2 cellular contexts compared by ENCODE assay signal in the genomic region with DNA sequence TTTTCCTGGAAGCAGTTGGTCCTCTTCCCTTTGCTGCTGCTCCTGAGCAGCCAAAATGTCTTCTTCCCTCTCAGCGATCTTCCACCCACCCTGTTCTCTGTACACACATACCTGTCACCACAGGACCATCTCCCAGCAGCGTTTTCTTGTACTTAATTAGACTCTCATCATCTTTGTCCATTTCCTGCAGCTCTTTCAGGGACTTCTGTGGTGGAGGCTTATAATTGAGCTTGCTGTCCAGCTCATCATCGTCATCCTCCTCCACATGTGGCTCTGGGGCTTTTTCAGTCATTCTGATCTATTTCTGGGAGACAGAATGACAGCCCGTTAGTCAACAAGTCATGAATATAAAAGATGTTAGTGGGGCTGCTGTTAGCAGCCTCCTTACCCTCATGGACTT.
TF ChIP-seq lines count a peak whose summit lies in the region.

No MANE protein-coding gene starts in this region.

TF ChIP-seq in SK-N-SH, 30 proteins besides CTCF, POLR2A, EP300 and RAD21 (continued from another document):
- TF ChIP-seq, protein P1, sequence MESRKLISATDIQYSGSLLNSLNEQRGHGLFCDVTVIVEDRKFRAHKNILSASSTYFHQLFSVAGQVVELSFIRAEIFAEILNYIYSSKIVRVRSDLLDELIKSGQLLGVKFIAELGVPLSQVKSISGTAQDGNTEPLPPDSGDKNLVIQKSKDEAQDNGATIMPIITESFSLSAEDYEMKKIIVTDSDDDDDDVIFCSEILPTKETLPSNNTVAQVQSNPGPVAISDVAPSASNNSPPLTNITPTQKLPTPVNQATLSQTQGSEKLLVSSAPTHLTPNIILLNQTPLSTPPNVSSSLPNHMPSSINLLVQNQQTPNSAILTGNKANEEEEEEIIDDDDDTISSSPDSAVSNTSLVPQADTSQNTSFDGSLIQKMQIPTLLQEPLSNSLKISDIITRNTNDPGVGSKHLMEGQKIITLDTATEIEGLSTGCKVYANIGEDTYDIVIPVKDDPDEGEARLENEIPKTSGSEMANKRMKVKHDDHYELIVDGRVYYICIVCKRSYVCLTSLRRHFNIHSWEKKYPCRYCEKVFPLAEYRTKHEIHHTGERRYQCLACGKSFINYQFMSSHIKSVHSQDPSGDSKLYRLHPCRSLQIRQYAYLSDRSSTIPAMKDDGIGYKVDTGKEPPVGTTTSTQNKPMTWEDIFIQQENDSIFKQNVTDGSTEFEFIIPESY (IDR thresholded peaks at IDR 0.05; ENCODE audit: borderline replicate concordance, low read depth) = no peak
- TF ChIP-seq ELF1 (IDR thresholded peaks at IDR 0.05) (no peak), CHD2 (IDR thresholded peaks at IDR 0.05; ENCODE audit: low read length, partially characterized antibody) (no peak), JUND (IDR thresholded peaks at IDR 0.05) (no peak), MEF2A (IDR thresholded peaks at IDR 0.05; ENCODE audit: borderline replicate concordance, low read depth) (no peak), SMC3 (IDR thresholded peaks at IDR 0.05; ENCODE audit: low read depth, low read length) (no peak), NRF1 (IDR thresholded peaks at IDR 0.05; ENCODE audit: low read depth, low read length) (no peak), NFIC (IDR thresholded peaks at IDR 0.05; ENCODE audit: borderline replicate concordance) (no peak)
- TF ChIP-seq, protein P2, sequence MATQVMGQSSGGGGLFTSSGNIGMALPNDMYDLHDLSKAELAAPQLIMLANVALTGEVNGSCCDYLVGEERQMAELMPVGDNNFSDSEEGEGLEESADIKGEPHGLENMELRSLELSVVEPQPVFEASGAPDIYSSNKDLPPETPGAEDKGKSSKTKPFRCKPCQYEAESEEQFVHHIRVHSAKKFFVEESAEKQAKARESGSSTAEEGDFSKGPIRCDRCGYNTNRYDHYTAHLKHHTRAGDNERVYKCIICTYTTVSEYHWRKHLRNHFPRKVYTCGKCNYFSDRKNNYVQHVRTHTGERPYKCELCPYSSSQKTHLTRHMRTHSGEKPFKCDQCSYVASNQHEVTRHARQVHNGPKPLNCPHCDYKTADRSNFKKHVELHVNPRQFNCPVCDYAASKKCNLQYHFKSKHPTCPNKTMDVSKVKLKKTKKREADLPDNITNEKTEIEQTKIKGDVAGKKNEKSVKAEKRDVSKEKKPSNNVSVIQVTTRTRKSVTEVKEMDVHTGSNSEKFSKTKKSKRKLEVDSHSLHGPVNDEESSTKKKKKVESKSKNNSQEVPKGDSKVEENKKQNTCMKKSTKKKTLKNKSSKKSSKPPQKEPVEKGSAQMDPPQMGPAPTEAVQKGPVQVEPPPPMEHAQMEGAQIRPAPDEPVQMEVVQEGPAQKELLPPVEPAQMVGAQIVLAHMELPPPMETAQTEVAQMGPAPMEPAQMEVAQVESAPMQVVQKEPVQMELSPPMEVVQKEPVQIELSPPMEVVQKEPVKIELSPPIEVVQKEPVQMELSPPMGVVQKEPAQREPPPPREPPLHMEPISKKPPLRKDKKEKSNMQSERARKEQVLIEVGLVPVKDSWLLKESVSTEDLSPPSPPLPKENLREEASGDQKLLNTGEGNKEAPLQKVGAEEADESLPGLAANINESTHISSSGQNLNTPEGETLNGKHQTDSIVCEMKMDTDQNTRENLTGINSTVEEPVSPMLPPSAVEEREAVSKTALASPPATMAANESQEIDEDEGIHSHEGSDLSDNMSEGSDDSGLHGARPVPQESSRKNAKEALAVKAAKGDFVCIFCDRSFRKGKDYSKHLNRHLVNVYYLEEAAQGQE (IDR thresholded peaks at IDR 0.05; ENCODE audit: low read depth, low read length) = no peak

TF ChIP-seq in SK-N-SH treated with all-trans-retinoic acid at 6 μM for 48 hours, 23 proteins besides CTCF, POLR2A, EP300 and RAD21 (continued from another document):
- TF ChIP-seq, protein P3, sequence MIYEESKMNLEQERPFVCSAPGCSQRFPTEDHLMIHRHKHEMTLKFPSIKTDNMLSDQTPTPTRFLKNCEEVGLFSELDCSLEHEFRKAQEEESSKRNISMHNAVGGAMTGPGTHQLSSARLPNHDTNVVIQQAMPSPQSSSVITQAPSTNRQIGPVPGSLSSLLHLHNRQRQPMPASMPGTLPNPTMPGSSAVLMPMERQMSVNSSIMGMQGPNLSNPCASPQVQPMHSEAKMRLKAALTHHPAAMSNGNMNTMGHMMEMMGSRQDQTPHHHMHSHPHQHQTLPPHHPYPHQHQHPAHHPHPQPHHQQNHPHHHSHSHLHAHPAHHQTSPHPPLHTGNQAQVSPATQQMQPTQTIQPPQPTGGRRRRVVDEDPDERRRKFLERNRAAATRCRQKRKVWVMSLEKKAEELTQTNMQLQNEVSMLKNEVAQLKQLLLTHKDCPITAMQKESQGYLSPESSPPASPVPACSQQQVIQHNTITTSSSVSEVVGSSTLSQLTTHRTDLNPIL (CRISPR knock-in tag; IDR thresholded peaks at IDR 0.05; ENCODE audit: low read depth) = no peak
- TF ChIP-seq ZFP3 (CRISPR knock-in tag; IDR thresholded peaks at IDR 0.05) (no peak), CSDC2 (CRISPR knock-in tag; IDR thresholded peaks at IDR 0.05) (no peak), RARB (CRISPR knock-in tag; IDR thresholded peaks at IDR 0.05) (no peak), OSR1 (CRISPR knock-in tag; IDR thresholded peaks at IDR 0.05) (no peak), ZNF565 (CRISPR knock-in tag; conservative IDR thresholded peaks at IDR 0.05; ENCODE audit: low read depth) (no peak), ESRRG (CRISPR knock-in tag; IDR thresholded peaks at IDR 0.05) (no peak), ZNF8 (CRISPR knock-in tag; IDR thresholded peaks at IDR 0.05) (no peak), ZNF70 (CRISPR knock-in tag; IDR thresholded peaks at IDR 0.05) (no peak), TOX (CRISPR knock-in tag; IDR thresholded peaks at IDR 0.05; ENCODE audit: borderline replicate concordance) (no peak)
- TF ChIP-seq, protein P4, sequence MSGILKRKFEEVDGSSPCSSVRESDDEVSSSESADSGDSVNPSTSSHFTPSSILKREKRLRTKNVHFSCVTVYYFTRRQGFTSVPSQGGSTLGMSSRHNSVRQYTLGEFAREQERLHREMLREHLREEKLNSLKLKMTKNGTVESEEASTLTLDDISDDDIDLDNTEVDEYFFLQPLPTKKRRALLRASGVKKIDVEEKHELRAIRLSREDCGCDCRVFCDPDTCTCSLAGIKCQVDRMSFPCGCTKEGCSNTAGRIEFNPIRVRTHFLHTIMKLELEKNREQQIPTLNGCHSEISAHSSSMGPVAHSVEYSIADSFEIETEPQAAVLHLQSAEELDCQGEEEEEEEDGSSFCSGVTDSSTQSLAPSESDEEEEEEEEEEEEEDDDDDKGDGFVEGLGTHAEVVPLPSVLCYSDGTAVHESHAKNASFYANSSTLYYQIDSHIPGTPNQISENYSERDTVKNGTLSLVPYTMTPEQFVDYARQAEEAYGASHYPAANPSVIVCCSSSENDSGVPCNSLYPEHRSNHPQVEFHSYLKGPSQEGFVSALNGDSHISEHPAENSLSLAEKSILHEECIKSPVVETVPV (CRISPR knock-in tag; IDR thresholded peaks at IDR 0.05) = no peak
- TF ChIP-seq, protein P5, sequence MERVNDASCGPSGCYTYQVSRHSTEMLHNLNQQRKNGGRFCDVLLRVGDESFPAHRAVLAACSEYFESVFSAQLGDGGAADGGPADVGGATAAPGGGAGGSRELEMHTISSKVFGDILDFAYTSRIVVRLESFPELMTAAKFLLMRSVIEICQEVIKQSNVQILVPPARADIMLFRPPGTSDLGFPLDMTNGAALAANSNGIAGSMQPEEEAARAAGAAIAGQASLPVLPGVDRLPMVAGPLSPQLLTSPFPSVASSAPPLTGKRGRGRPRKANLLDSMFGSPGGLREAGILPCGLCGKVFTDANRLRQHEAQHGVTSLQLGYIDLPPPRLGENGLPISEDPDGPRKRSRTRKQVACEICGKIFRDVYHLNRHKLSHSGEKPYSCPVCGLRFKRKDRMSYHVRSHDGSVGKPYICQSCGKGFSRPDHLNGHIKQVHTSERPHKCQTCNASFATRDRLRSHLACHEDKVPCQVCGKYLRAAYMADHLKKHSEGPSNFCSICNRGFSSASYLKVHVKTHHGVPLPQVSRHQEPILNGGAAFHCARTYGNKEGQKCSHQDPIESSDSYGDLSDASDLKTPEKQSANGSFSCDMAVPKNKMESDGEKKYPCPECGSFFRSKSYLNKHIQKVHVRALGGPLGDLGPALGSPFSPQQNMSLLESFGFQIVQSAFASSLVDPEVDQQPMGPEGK (CRISPR knock-in tag; IDR thresholded peaks at IDR 0.05; ENCODE audit: borderline replicate concordance) = no peak
- TF ChIP-seq, protein P6, sequence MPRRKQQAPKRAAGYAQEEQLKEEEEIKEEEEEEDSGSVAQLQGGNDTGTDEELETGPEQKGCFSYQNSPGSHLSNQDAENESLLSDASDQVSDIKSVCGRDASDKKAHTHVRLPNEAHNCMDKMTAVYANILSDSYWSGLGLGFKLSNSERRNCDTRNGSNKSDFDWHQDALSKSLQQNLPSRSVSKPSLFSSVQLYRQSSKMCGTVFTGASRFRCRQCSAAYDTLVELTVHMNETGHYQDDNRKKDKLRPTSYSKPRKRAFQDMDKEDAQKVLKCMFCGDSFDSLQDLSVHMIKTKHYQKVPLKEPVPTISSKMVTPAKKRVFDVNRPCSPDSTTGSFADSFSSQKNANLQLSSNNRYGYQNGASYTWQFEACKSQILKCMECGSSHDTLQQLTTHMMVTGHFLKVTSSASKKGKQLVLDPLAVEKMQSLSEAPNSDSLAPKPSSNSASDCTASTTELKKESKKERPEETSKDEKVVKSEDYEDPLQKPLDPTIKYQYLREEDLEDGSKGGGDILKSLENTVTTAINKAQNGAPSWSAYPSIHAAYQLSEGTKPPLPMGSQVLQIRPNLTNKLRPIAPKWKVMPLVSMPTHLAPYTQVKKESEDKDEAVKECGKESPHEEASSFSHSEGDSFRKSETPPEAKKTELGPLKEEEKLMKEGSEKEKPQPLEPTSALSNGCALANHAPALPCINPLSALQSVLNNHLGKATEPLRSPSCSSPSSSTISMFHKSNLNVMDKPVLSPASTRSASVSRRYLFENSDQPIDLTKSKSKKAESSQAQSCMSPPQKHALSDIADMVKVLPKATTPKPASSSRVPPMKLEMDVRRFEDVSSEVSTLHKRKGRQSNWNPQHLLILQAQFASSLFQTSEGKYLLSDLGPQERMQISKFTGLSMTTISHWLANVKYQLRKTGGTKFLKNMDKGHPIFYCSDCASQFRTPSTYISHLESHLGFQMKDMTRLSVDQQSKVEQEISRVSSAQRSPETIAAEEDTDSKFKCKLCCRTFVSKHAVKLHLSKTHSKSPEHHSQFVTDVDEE (CRISPR knock-in tag; IDR thresholded peaks at IDR 0.05) = no peak
